In genomic region chr5:14954620-14955343, GRCh38 we compare ENCODE assay signal across 20 cellular contexts.
DNase-seq lines count a peak whose midpoint lies in the region; ATAC-seq and TF ChIP-seq lines count a peak whose summit lies in the region.
"Had no signal": no experiment of that assay in that cellular context is flagged by ENCODE, and none has a peak within 500 bp of the region (broad histone marks: within the 10 kb centered on the region; RNA-seq: fewer than 3 reads in every experiment).

No MANE protein-coding gene starts in this region.

- no peak overlapping the region for H3K23ac ChIP-seq in trophoblast cell (ENCODE audit: low read length)

- H3K4me2 ChIP-seq in trophoblast cell (ENCODE audit: low read length): no peak overlapping the region

- peak overlapping the region; percentile 84 for H2BK5ac ChIP-seq in trophoblast cell (ENCODE audit: low read depth, low read length, poor library complexity)

- no peaks in the 10 kb centered on the region for H3K9me3 ChIP-seq in trophoblast cell (ENCODE audit: insufficient read depth, low read depth, low read length)

- peak overlapping the region; percentile 95 for H3K27ac ChIP-seq in trophoblast cell (ENCODE audit: low read depth, low read length)
- H3K27ac ChIP-seq: C4-2B had no signal

- intact Hi-C loops in left cardiac atrium (cut with DNase I): no loop called here
- intact Hi-C loops in Calu3 (cut with micrococcal nuclease; ENCODE audit: unreplicated experiment): no loop called here

- H2AK5ac ChIP-seq in trophoblast cell (ENCODE audit: low read length): peak overlapping the region; percentile 19

- H3K18ac ChIP-seq in trophoblast cell (ENCODE audit: low read length): peak overlapping the region; percentile 1

- CTCF ChIA-PET in Calu3 (lab: Charles Lee): no interaction called here

- H3K27me3 ChIP-seq in trophoblast cell (ENCODE audit: insufficient read depth, low read length) (no peaks in the 10 kb centered on the region), H7 (ENCODE audit: control insufficient read depth, insufficient read depth, low read length) (no peaks in the 10 kb centered on the region)

- DNase-seq in NCI-H82 (lab: John Stamatoyannopoulos, UW) (peak; percentile 73), amniotic epithelial cell (ENCODE audit: low read depth) (peak; percentile 42), left cardiac atrium (no peak), trophoblast cell (no peak), H7 (no peak), GM13977 (ENCODE audit: low spot score) (no peak), NCI-H2029 treated with DMSO at 0.1 percent for 48 hours (lab: John Stamatoyannopoulos, UW) (no peak), Calu3 (no peak)
- DNase-seq: ACHN, DMS 273 treated with DMSO at 0.1 percent for 48 hours, DND-41, Karpas-422, NCI-H1048, NCI-H146, NCI-H2081, OCI-M1, SHP77 treated with DMSO at 0.1 percent for 48 hours had no signal

- peak overlapping the region; percentile 4 for H4K8ac ChIP-seq in trophoblast cell (ENCODE audit: low read depth, low read length)

- no peaks in the 10 kb centered on the region for H3K36me3 Mint-ChIP-seq in Calu3 (ENCODE audit: insufficient read depth, unreplicated experiment)
- H3K36me3 Mint-ChIP-seq: IgD-negative memory B cell had no signal

- peak overlapping the region; percentile 67 for H2BK12ac ChIP-seq in trophoblast cell (ENCODE audit: low read length)

- peaks cover 10% of the 10 kb centered on the region for H3K4me1 Mint-ChIP-seq in Calu3 (ENCODE audit: low read depth, unreplicated experiment)
- H3K4me1 Mint-ChIP-seq: IgD-negative memory B cell had no signal

- H4K91ac ChIP-seq in trophoblast cell (ENCODE audit: low read depth, low read length): peak overlapping the region; percentile 53

- BruUV-seq in Calu3 (replicated peaks; lab: Mats Ljungman, UMichigan): no TSS peak

- no peak overlapping the region for H3K4me3 Mint-ChIP-seq in Calu3 (ENCODE audit: low read depth, unreplicated experiment)
- H3K4me3 Mint-ChIP-seq: IgD-negative memory B cell had no signal

- H3K9me3 Mint-ChIP-seq in Calu3 (ENCODE audit: low read depth, unreplicated experiment): no peaks in the 10 kb centered on the region
- H3K9me3 Mint-ChIP-seq: IgD-negative memory B cell had no signal

- no peaks in the 10 kb centered on the region for H3K27me3 Mint-ChIP-seq in Calu3 (ENCODE audit: unreplicated experiment)
- H3K27me3 Mint-ChIP-seq: IgD-negative memory B cell had no signal

- H3K79me1 ChIP-seq in trophoblast cell (ENCODE audit: low read length): peaks cover 30% of the 10 kb centered on the region

- no CpG with 5 or more reads among the region's 9 CpGs for WGBS in trophoblast cell (ENCODE audit: extremely low coverage, insufficient coverage, insufficient read length)

- no peak overlapping the region for H2AFZ ChIP-seq in trophoblast cell (ENCODE audit: insufficient read depth, low read length, poor library complexity)

- H3K4me1 ChIP-seq in trophoblast cell (ENCODE audit: control insufficient read depth in 1 of 2, insufficient read depth in 2 of 2, low read length in 2 of 2): peaks cover 10 to 21% of the 10 kb centered on the region in 2 experiments

- no peak overlapping the region for H3K27ac Mint-ChIP-seq in Calu3 (ENCODE audit: unreplicated experiment)
- H3K27ac Mint-ChIP-seq: IgD-negative memory B cell had no signal

- H3K9ac ChIP-seq in trophoblast cell (ENCODE audit: low read length): no peak overlapping the region

- H3K4me3 ChIP-seq in trophoblast cell (ENCODE audit: low read depth, low read length): no peak overlapping the region
- no peak overlapping the region for H3K4me3 ChIP-seq in H7 (ENCODE audit: insufficient read depth, low read depth, low read length)

- peak overlapping the region; percentile 40 for H2BK120ac ChIP-seq in trophoblast cell (ENCODE audit: insufficient read depth, low read length, poor library complexity)

- H3K4ac ChIP-seq in trophoblast cell (ENCODE audit: low read depth, low read length): peak overlapping the region; percentile 6

- peak; percentile 72 to 81 for ATAC-seq in left cardiac atrium
- ATAC-seq: HCT116 had no signal

- TF ChIP-seq CTCF in GM13977 (IDR thresholded peaks at IDR 0.05; ENCODE audit: extremely low read depth, insufficient read depth, missing control alignments) (no peak), Calu3 (IDR thresholded peaks at IDR 0.05; ENCODE audit: unreplicated experiment) (no peak)

- peak overlapping the region; percentile 77 for H3K14ac ChIP-seq in trophoblast cell (ENCODE audit: low read length)

- no peaks in the 10 kb centered on the region for H3K79me2 ChIP-seq in trophoblast cell (ENCODE audit: control insufficient read depth, insufficient read depth, low read length, poor library complexity)

- H4K12ac ChIP-seq in trophoblast cell (ENCODE audit: low read depth, low read length): no peak overlapping the region

- in situ Hi-C loops in GM13977 (cut with MboI; ENCODE audit: low pct_unique_long_range_greater_than_20kb, low sequenced_read_pairs, unreplicated experiment): no loop called here

- H3K36me3 ChIP-seq in trophoblast cell (ENCODE audit: control insufficient read depth in 1 of 2, insufficient read depth in 2 of 2, low read length in 2 of 2) (no peaks in the 10 kb centered on the region), H7 (replicated peaks; ENCODE audit: control insufficient read depth, insufficient read depth, low read length) (no peaks in the 10 kb centered on the region)

Comparison
In these comparisons a context has a peak if more than half of its experiments do, and no peak if none do; other contexts are left out.
1. DNase-seq: peak in NCI-H82 (single experiment) and amniotic epithelial cell (single experiment); none in left cardiac atrium (single experiment), trophoblast cell (0 of 2), H7 (single experiment), GM13977 (single experiment), NCI-H2029 treated with DMSO at 0.1 percent for 48 hours (single experiment) and Calu3 (single experiment).